Comparison of ENCODE assay signal across 10 cellular contexts in the genomic region with DNA sequence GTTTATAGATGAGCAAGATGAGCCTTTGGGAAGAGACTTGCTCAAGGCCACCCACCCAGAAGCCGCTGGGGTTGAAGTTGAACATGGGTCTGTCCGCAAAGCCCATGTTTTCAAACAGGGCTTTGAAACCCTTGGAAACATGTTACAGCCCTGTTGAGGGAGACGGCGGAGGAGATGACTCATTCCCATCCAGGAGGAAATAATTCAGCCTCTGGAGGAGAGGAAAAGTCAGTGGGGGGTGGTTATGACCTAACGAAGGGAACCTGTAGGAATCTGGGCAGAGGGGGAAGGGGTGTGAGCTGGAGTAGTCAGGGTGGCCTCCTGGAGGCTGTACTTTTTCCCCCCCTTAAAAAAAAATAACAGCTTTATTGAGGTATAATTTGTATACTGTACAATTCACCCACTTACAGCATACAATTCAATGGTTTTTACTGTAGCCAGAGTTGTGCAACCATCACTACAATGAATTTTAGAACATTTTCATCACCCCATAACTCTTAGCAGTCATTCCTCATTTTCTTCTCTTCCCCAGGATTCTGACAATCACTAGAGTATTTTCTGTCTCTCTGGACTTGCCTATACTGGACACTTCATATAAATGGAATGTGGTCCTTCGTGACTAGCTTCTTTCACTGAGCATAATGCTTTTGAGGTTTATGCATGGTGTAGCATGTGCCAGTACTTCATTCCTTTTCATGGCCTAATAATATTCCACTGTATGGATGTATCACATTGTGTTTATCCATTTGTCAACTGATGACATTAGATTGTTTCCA. TPM values are rescaled to one million over a fixed set of nuclear protein-coding genes. Genes with fewer than 3 reads are reported as not detected.
DNase-seq lines count a peak whose midpoint lies in the region; ATAC-seq and TF ChIP-seq lines count a peak whose summit lies in the region.
"Had no signal": no experiment of that assay in that cellular context is flagged by ENCODE, and none has a peak within 500 bp of the region (broad histone marks: within the 10 kb centered on the region; RNA-seq: fewer than 3 reads in every experiment).

No MANE protein-coding gene starts in this region.

- H3K4me1 ChIP-seq in HAP-1 = 0 out of 2 replicates have a peak, but pooled peaks cover 4% of the 10 kb centered on the region

- CTCF ChIA-PET in Calu3 (lab: Charles Lee) = interaction anchor here (0.6 to 0.7 kb wide), 2 partner anchors 35 to 529 kb away, joined by 4 to 6 read pairs; no protein-coding TSS in a partner anchor

- in situ Hi-C loops in HAP-1 (cut with MboI; ENCODE audit: low sequenced_read_pairs) = no loop called here

- no peak overlapping the region for H3K4me3 ChIP-seq in HAP-1

- no TSS peak for BruUV-seq in Calu3 (replicated peaks; lab: Mats Ljungman, UMichigan)

- H3K36me3 ChIP-seq in HAP-1 (replicated peaks) = no peaks in the 10 kb centered on the region

- ATAC-seq in HG02798 (IDR thresholded peaks at IDR 0.05; ENCODE audit: poor library complexity, unreplicated experiment) = no peak

- H3K36me3 Mint-ChIP-seq in Calu3 (ENCODE audit: insufficient read depth, unreplicated experiment) = peaks cover 22% of the 10 kb centered on the region

- peaks cover 26% of the 10 kb centered on the region for H3K4me1 Mint-ChIP-seq in Calu3 (ENCODE audit: low read depth, unreplicated experiment)

- intact Hi-C loops in Calu3 (cut with micrococcal nuclease; ENCODE audit: unreplicated experiment) = no loop called here

- no peaks in the 10 kb centered on the region for H3K27me3 ChIP-seq in HAP-1 (ENCODE audit: low read depth)

- H3K4me3 Mint-ChIP-seq in Calu3 (ENCODE audit: low read depth, unreplicated experiment) = peak overlapping the region; percentile 44

- peak; percentile 75 for DNase-seq in Calu3
- peak; percentile 85 for DNase-seq in RKO (ENCODE audit: low spot score)
- DNase-seq in fibroblast of peridontal ligament (ENCODE audit: extremely low read depth) = peak; percentile 95
- peak; percentile 83 for DNase-seq in pulmonary artery endothelial cell (ENCODE audit: low read depth, low spot score)
- DNase-seq in HAP-1 (ENCODE audit: low spot score in 2 of 2) = no peak
- DNase-seq in cerebellar nuclear complex (lab: John Stamatoyannopoulos, UW) = no peak
- no peak for DNase-seq in GM20000 (ENCODE audit: low spot score)
- DNase-seq: KBM-7; stimulated activated CD4-positive, alpha-beta T cell treated with anti-CD3 and anti-CD28 coated beads, Interleukin-1b, Interleukin-23, amount 100 ng/mL, for 48 hours had no signal

- no peaks in the 10 kb centered on the region for H3K9me3 Mint-ChIP-seq in Calu3 (ENCODE audit: low read depth, unreplicated experiment)

- H3K27me3 Mint-ChIP-seq in Calu3 (ENCODE audit: unreplicated experiment) = no peaks in the 10 kb centered on the region

- no peaks in the 10 kb centered on the region for H3K9me3 ChIP-seq in HAP-1

- TF ChIP-seq CTCF in Calu3 (IDR thresholded peaks at IDR 0.05; ENCODE audit: unreplicated experiment) (no peak), GM20000 (IDR thresholded peaks at IDR 0.05; ENCODE audit: extremely low read depth, missing control alignments) (no peak)

- H3K27ac Mint-ChIP-seq in Calu3 (ENCODE audit: unreplicated experiment) = peak overlapping the region; percentile 95

RNA-seq across cellular contexts. Expression of a gene that starts 1.9 kb away (rescaled TPM):
- total RNA-seq in Calu3 (2022) (13.2 and 13.8 TPM in 2 replicates), pulmonary artery endothelial cell (2.7 and 3.0 TPM in 2 replicates)

Comparison
In these comparisons a context has a peak if more than half of its experiments do, and no peak if none do; other contexts are left out.
1. DNase-seq: peak in Calu3 (single experiment), RKO (single experiment), fibroblast of peridontal ligament (single experiment) and pulmonary artery endothelial cell (single experiment); none in HAP-1 (0 of 2), cerebellar nuclear complex (0 of 2) and GM20000 (single experiment).